ENCODE assay signal across 9 cellular contexts in the genomic region with DNA sequence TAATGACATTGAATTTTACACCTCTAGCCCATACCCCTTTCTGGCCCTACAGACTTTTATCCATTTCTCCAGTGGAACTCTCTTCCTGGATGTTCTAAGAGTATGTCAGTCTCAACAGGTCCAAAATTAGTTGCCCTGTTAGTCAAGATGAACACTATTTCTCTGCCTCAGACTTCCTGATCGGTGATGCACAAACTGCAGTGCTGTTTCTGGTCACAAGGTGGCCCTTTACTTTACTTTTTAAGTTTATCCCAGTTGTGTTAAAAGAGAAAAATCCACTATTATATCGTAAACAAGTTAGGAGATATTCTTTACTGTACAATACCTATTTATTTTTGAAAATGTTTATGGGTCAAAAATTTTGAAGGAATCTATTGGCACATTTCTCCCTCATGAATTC. TPM values are rescaled to one million over a fixed set of nuclear protein-coding genes. Genes with fewer than 3 reads are reported as not detected.
DNase-seq lines count a peak whose midpoint lies in the region; ATAC-seq and TF ChIP-seq lines count a peak whose summit lies in the region.
"Had no signal": no experiment of that assay in that cellular context is flagged by ENCODE, and none has a peak within 500 bp of the region (broad histone marks: within the 10 kb centered on the region; RNA-seq: fewer than 3 reads in every experiment).

No MANE protein-coding gene starts in this region.

- no peaks in the 10 kb centered on the region for H3K9me3 Mint-ChIP-seq in CD4-positive, alpha-beta memory T cell
- no peaks in the 10 kb centered on the region for H3K9me3 Mint-ChIP-seq in progenitor cell of endocrine pancreas (ENCODE audit: low read depth)

- H4K20me1 ChIP-seq in Loucy (ENCODE audit: insufficient read depth, low read length, poor library complexity, severe bottlenecking) = no peaks in the 10 kb centered on the region

- no peaks in the 10 kb centered on the region for H3K27me3 ChIP-seq in CD4-positive, alpha-beta memory T cell (ENCODE audit: insufficient read depth, low read length)
- H3K27me3 ChIP-seq in Loucy (ENCODE audit: insufficient read depth, low read length, poor library complexity, severe bottlenecking) (no peaks in the 10 kb centered on the region), esophagus squamous epithelium (peaks cover 0 to under 1% (median 0%) of the 10 kb centered on the region in 4 donors)

- ATAC-seq in GM18517 (IDR thresholded peaks at IDR 0.05; ENCODE audit: unreplicated experiment) (peak; percentile 70), GM19324 (IDR thresholded peaks at IDR 0.05; ENCODE audit: low FRiP score, unreplicated experiment) (no peak)

- POLR2A ChIA-PET in CD4-positive, alpha-beta memory T cell (lab: Charles Lee; ENCODE audit: partially characterized antibody) = no interaction called here

- no peak overlapping the region for H3K4me3 ChIP-seq in CD4-positive, alpha-beta memory T cell (ENCODE audit: low read length in 2 of 2)
- no peak overlapping the region for H3K4me3 ChIP-seq in Loucy (ENCODE audit: low read length, poor library complexity, severe bottlenecking)
- no peak overlapping the region for H3K4me3 ChIP-seq in esophagus squamous epithelium
- H3K4me3 ChIP-seq: SK-N-MC had no signal

- TF ChIP-seq POLR2A in esophagus squamous epithelium (IDR thresholded peaks at IDR 0.05) = no peak

- peak; percentile 32 to 43 (median 36) for DNase-seq in CD4-positive, alpha-beta memory T cell
- DNase-seq in activated CD4-positive, alpha-beta T cell treated with anti-CD3 and anti-CD28 coated beads for 48 hours = peak; percentile 40
- DNase-seq in esophagus squamous epithelium (lab: John Stamatoyannopoulos, UW) (no peak), progenitor cell of endocrine pancreas (ENCODE audit: low spot score, unreplicated experiment) (no peak), OCI-M2 (lab: John Stamatoyannopoulos, UW; ENCODE audit: unreplicated experiment) (no peak)

- intact Hi-C loops in CD4-positive, alpha-beta memory T cell (cut with micrococcal nuclease) = loop anchor here (1.0 to 10.0 kb wide), 4 partner anchors 117 to 146 kb away; a partner anchor contains a TSS
- intact Hi-C loops in esophagus squamous epithelium (cut with DNase I) = loop anchor here (5.0 kb wide), 1 partner anchor 119 kb away; no protein-coding TSS in a partner anchor

- peak; percentile 67 for TF ChIP-seq CTCF in Loucy (conservative IDR thresholded peaks at IDR 0.05; ENCODE audit: low read length)
- peak; percentile 25 to 70 (median 60) for TF ChIP-seq CTCF in esophagus squamous epithelium (IDR thresholded peaks at IDR 0.05)
- peak; percentile 72 for TF ChIP-seq CTCF in progenitor cell of endocrine pancreas (IDR thresholded peaks at IDR 0.05; ENCODE audit: unreplicated experiment)

- H3K9ac ChIP-seq in Loucy (ENCODE audit: low read depth, low read length, poor library complexity, severe bottlenecking) = no peak overlapping the region

- peaks cover 5% of the 10 kb centered on the region for H3K4me1 ChIP-seq in CD4-positive, alpha-beta memory T cell (ENCODE audit: insufficient read depth, low read length)
- H3K4me1 ChIP-seq in Loucy (ENCODE audit: insufficient read depth, low read length, poor library complexity, severe bottlenecking) (peaks cover 7% of the 10 kb centered on the region), esophagus squamous epithelium (no peaks in the 10 kb centered on the region)

- no peak overlapping the region for H3K27ac ChIP-seq in CD4-positive, alpha-beta memory T cell (ENCODE audit: low read depth, low read length)
- no peak overlapping the region for H3K27ac ChIP-seq in esophagus squamous epithelium
- H3K27ac ChIP-seq: SK-N-MC had no signal

- no peak overlapping the region for H3K4me3 Mint-ChIP-seq in CD4-positive, alpha-beta memory T cell
- no peak overlapping the region for H3K4me3 Mint-ChIP-seq in progenitor cell of endocrine pancreas (ENCODE audit: low read depth)

- H3K36me3 ChIP-seq in CD4-positive, alpha-beta memory T cell (ENCODE audit: insufficient read depth, low read length) = no peaks in the 10 kb centered on the region
- H3K36me3 ChIP-seq in Loucy (ENCODE audit: insufficient read depth, low read length) (no peaks in the 10 kb centered on the region), esophagus squamous epithelium (no peaks in the 10 kb centered on the region)

- peaks cover 0 to 3% (median 1%) of the 10 kb centered on the region in 4 donors for H3K4me1 Mint-ChIP-seq in CD4-positive, alpha-beta memory T cell
- H3K4me1 Mint-ChIP-seq in progenitor cell of endocrine pancreas (ENCODE audit: low read depth) = no peaks in the 10 kb centered on the region

- no peaks in the 10 kb centered on the region for H3K36me3 Mint-ChIP-seq in CD4-positive, alpha-beta memory T cell
- H3K36me3 Mint-ChIP-seq in progenitor cell of endocrine pancreas (ENCODE audit: insufficient read depth) = no peaks in the 10 kb centered on the region

- H3K27me3 Mint-ChIP-seq in CD4-positive, alpha-beta memory T cell = peaks cover 0 to 1% of the 10 kb centered on the region in 2 donors
- peaks cover 2% of the 10 kb centered on the region for H3K27me3 Mint-ChIP-seq in progenitor cell of endocrine pancreas

- no peaks in the 10 kb centered on the region for H3K79me2 ChIP-seq in Loucy (ENCODE audit: insufficient read depth, low read length)

- H3K9me2 ChIP-seq in Loucy (replicated peaks; ENCODE audit: low read depth, low read length) = no peaks in the 10 kb centered on the region

- no peak overlapping the region for H3K4me2 ChIP-seq in Loucy (ENCODE audit: low read depth, low read length, poor library complexity, severe bottlenecking)

- no peak overlapping the region for H3K27ac Mint-ChIP-seq in CD4-positive, alpha-beta memory T cell
- no peak overlapping the region for H3K27ac Mint-ChIP-seq in progenitor cell of endocrine pancreas

- peak overlapping the region; percentile 75 for H2AFZ ChIP-seq in Loucy (ENCODE audit: low read length)

- no peaks in the 10 kb centered on the region for H3K9me3 ChIP-seq in CD4-positive, alpha-beta memory T cell (ENCODE audit: control insufficient read depth in 1 of 2, low read length in 2 of 2)
- H3K9me3 ChIP-seq in Loucy (ENCODE audit: insufficient read depth, low read depth, low read length) = no peaks in the 10 kb centered on the region
- no peaks in the 10 kb centered on the region for H3K9me3 ChIP-seq in esophagus squamous epithelium

- CTCF ChIA-PET in CD4-positive, alpha-beta memory T cell (lab: Charles Lee; ENCODE audit: partially characterized antibody) = interaction anchor here (0.8 to 8.5 kb wide), 6 partner anchors 23 to 147 kb away, joined by 4 to 93 read pairs (median 4); no protein-coding TSS in a partner anchor

- no peaks in the 10 kb centered on the region for H3F3A ChIP-seq in Loucy (ENCODE audit: low read depth)

- WGBS in esophagus squamous epithelium, 2 donors = 0 to 20% methylated on average over 2 of the region's 2 CpGs

RNA-seq across cellular contexts. Expression of a gene that starts 13.1 kb away (rescaled TPM):
- not detected for total RNA-seq in CD4-positive, alpha-beta memory T cell
- polyA plus RNA-seq in CD4-positive, alpha-beta memory T cell = not detected
- total RNA-seq in esophagus squamous epithelium (1 to 10 TPM in 2 of 4 donors, not detected in 2; 1.3 to 6.3 TPM), progenitor cell of endocrine pancreas (4.9 and 5.1 TPM in 2 replicates)

RNA-seq across cellular contexts. Expression of a gene that starts 13.2 kb away (rescaled TPM):
- total RNA-seq in CD4-positive, alpha-beta memory T cell = 1 to 10 TPM; 2.0 to 2.4 TPM
- 1 to 10 TPM; 1.0 to 3.0 TPM for polyA plus RNA-seq in CD4-positive, alpha-beta memory T cell
- 10 to 100 TPM; 23.0 to 65.5 (median 35.7) TPM for total RNA-seq in esophagus squamous epithelium
- 111 and 118 TPM in 2 replicates for total RNA-seq in progenitor cell of endocrine pancreas

RNA-seq across cellular contexts. Expression of a gene that starts 32.3 kb away (rescaled TPM):
- 10 to 100 TPM; 41.9 to 48.2 TPM for total RNA-seq in CD4-positive, alpha-beta memory T cell
- 100 to 1,000 TPM in 1 of 2 donors, 10 to 100 TPM in 1; 71.4 to 112 TPM for polyA plus RNA-seq in CD4-positive, alpha-beta memory T cell
- total RNA-seq in esophagus squamous epithelium (10 to 100 TPM in 2 of 4 donors, 1 to 10 TPM in 2; 3.3 to 10.7 (median 7.8) TPM), progenitor cell of endocrine pancreas (36.0 and 42.0 TPM in 2 replicates)

RNA-seq across cellular contexts. Expression of a gene that starts 33.2 kb away (rescaled TPM):
- total RNA-seq in CD4-positive, alpha-beta memory T cell = 10 to 100 TPM; 50.6 to 52.7 TPM
- 10 to 100 TPM; 85.3 to 94.0 TPM for polyA plus RNA-seq in CD4-positive, alpha-beta memory T cell
- total RNA-seq in esophagus squamous epithelium (100 to 1,000 TPM in 1 of 4 donors, 10 to 100 TPM in 3; 32.7 to 104 (median 44.7) TPM), progenitor cell of endocrine pancreas (408 and 425 TPM in 2 replicates)

Comparison
In these comparisons a context has a peak if more than half of its experiments do, and no peak if none do; other contexts are left out.
1. DNase-seq: peak in CD4-positive, alpha-beta memory T cell (5 of 5) and activated CD4-positive, alpha-beta T cell treated with anti-CD3 and anti-CD28 coated beads for 48 hours (single experiment); none in esophagus squamous epithelium (single experiment), progenitor cell of endocrine pancreas (single experiment) and OCI-M2 (single experiment).
2. RNA of a gene that starts 13.2 kb away (total RNA-seq): 111 to 118 TPM in progenitor cell of endocrine pancreas and 23.0 to 65.5 TPM in esophagus squamous epithelium; 2.0 to 2.4 TPM in CD4-positive, alpha-beta memory T cell; every median in the first group is over 4 times any median in the second.
3. Peak in every context shown above with its lines, with median percentiles within 50 percentile points of each other: CTCF ChIP-seq.